30 cellular contexts compared by ENCODE assay signal in the genomic region with DNA sequence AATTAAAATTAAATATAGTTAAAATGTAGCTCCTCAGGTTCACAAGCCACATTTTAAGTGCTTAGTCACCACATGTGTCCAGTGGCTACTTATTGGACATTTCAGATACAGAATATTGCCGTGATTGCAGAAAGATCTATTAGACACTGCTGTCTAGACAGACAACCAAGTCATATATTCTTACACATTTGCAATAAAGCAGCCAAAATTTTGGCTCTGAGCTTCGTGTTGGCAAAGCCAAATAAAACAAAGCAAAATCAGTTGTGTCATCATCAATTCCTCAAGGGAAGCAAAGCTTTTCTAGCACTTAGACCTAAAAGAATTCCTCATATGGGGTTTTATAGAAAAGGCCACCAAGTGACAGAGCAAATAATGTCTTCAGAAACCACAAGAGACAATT.
DNase-seq lines count a peak whose midpoint lies in the region; ATAC-seq and TF ChIP-seq lines count a peak whose summit lies in the region.
"Had no signal": no experiment of that assay in that cellular context is flagged by ENCODE, and none has a peak within 500 bp of the region (broad histone marks: within the 10 kb centered on the region; RNA-seq: fewer than 3 reads in every experiment).

No MANE protein-coding gene starts in this region.

- H3K27ac ChIP-seq in IMR-90 (ENCODE audit: insufficient read depth, low read length) (no peak overlapping the region), esophagus squamous epithelium (no peak overlapping the region)
- H3K27ac ChIP-seq: colonic mucosa, KMS-11, parathyroid adenoma, upper lobe of right lung had no signal

- no peak overlapping the region for H2BK15ac ChIP-seq in IMR-90 (ENCODE audit: low read depth, low read length)

- H3K36me3 ChIP-seq in IMR-90 (ENCODE audit: control insufficient read depth, insufficient read depth, low read length) (no peaks in the 10 kb centered on the region), esophagus squamous epithelium (no peaks in the 10 kb centered on the region)
- H3K36me3 ChIP-seq: colonic mucosa, upper lobe of right lung had no signal

- H3K27me3 ChIP-seq in IMR-90 (ENCODE audit: control insufficient read depth, insufficient read depth, low read length) (peaks cover 6% of the 10 kb centered on the region), esophagus squamous epithelium (no peaks in the 10 kb centered on the region)
- H3K27me3 ChIP-seq: colonic mucosa, upper lobe of right lung had no signal

- CTCF ChIA-PET in IMR-90 (lab: Yijun Ruan, JAX): no interaction called here

- TF ChIP-seq POLR2A in IMR-90 (IDR thresholded peaks at IDR 0.05; ENCODE audit: low read depth, low read length): no peak
- no peak for TF ChIP-seq POLR2A in esophagus squamous epithelium (IDR thresholded peaks at IDR 0.05)
- TF ChIP-seq POLR2A in erythroblast (IDR thresholded peaks at IDR 0.05; ENCODE audit: low read length): no peak

- WGBS in IMR-90 (ENCODE audit: extremely low coverage in 2 of 2, insufficient read length in 1 of 2), 2 experiments: 100% methylated on average over 1 of the region's 2 CpGs; no CpG with 5 or more reads in 1 of the 2 experiments
- WGBS in esophagus squamous epithelium, 2 donors: 35 to 38% methylated on average over 2 of the region's 2 CpGs

- POLR2A ChIA-PET in IMR-90 (lab: Charles Lee; ENCODE audit: unreplicated experiment): no interaction called here

- no peak overlapping the region for H2AFZ ChIP-seq in IMR-90 (replicated peaks; ENCODE audit: low read length, poor library complexity)
- H2AFZ ChIP-seq: parathyroid adenoma had no signal

- no peak overlapping the region for H2BK120ac ChIP-seq in IMR-90 (ENCODE audit: low read depth, low read length)

- H2AK5ac ChIP-seq in IMR-90 (ENCODE audit: low read depth, low read length): no peak overlapping the region

- H3K56ac ChIP-seq in IMR-90 (ENCODE audit: extremely low read depth, insufficient read depth, low read length): no peak overlapping the region

- dilution Hi-C loops in IMR-90 (cut with HindIII; ENCODE audit: low sequenced_read_pairs, unreplicated experiment): no loop called here

- no peak overlapping the region for H3K23ac ChIP-seq in IMR-90 (ENCODE audit: low read depth, low read length)

- H4K91ac ChIP-seq in IMR-90 (ENCODE audit: insufficient read depth, low read depth, low read length): no peak overlapping the region

- no peak overlapping the region for H3K18ac ChIP-seq in IMR-90 (ENCODE audit: low read depth, low read length)

- DNase-seq in AG09309 (ENCODE audit: low read depth) (peak; percentile 57), IMR-90 (peak; percentile 13), cardiac fibroblast (ENCODE audit: low read depth in 2 of 2) (peak; percentile 54 to 88), left kidney (ENCODE audit: low read depth, low spot score) (peak; percentile 7), esophagus squamous epithelium (lab: John Stamatoyannopoulos, UW) (no peak), erythroblast (lab: John Stamatoyannopoulos, UW) (no peak), T-helper 2 cell (no peak)
- DNase-seq: 8988T; activated CD4-positive, alpha-beta T cell treated with anti-CD3 and anti-CD28 coated beads for 36 hours; activated CD8-positive, alpha-beta memory T cell treated with anti-CD3 and anti-CD28 coated beads, Interleukin-2, amount 50 U/mL, for 48 hours; activated CD8-positive, alpha-beta T cell treated with anti-CD3 and anti-CD28 coated beads for 36 hours; activated naive CD4-positive, alpha-beta T cell treated with anti-CD3 and anti-CD28 coated beads for 36 hours; amniotic stem cell; CD4-positive, alpha-beta T cell; colonic mucosa; effector memory CD4-positive, alpha-beta T cell; EL; mesenchymal stem cell; NCI-H146; NCI-H2107; NCI-H345; nephron progenitor cell; SHP77 treated with DMSO at 0.1 percent for 48 hours; stimulated activated CD4-positive, alpha-beta T cell treated with anti-CD3 and anti-CD28 coated beads, Interleukin-1b, Interleukin-23, amount 100 ng/mL, for 48 hours; stimulated activated naive CD4-positive, alpha-beta T cell treated with Interleukin-2 at 50 U/mL for 16 hours; upper lobe of right lung had no signal

- H3K14ac ChIP-seq in IMR-90 (replicated peaks; ENCODE audit: low read depth, low read length): no peak overlapping the region

- H3K4me2 ChIP-seq in IMR-90 (ENCODE audit: low read depth, low read length): no peak overlapping the region
- H3K4me2 ChIP-seq: KMS-11 had no signal

- TF ChIP-seq CTCF in AG09309 (IDR thresholded peaks at IDR 0.05; ENCODE audit: control insufficient read depth, insufficient read depth, low read depth, low read length, missing control alignments) (no peak), IMR-90 (conservative IDR thresholded peaks at IDR 0.05; ENCODE audit: low read depth, low read length) (no peak), cardiac fibroblast (IDR thresholded peaks at IDR 0.05; ENCODE audit: low read depth, low read length) (no peak), esophagus squamous epithelium (IDR thresholded peaks at IDR 0.05) (no peak)

- no peak overlapping the region for H2BK20ac ChIP-seq in IMR-90 (ENCODE audit: low read depth, low read length)

- H3K4ac ChIP-seq in IMR-90 (ENCODE audit: low read depth, low read length): no peak overlapping the region

- H3K9me3 ChIP-seq in IMR-90 (ENCODE audit: control insufficient read depth, insufficient read depth, low read length): no peaks in the 10 kb centered on the region
- H3K9me3 ChIP-seq in esophagus squamous epithelium: no peaks in the 10 kb centered on the region
- H3K9me3 ChIP-seq: colonic mucosa, upper lobe of right lung had no signal

- no peaks in the 10 kb centered on the region for H3K79me1 ChIP-seq in IMR-90 (ENCODE audit: low read depth in 1 of 2, low read length in 2 of 2)

- H3K4me3 ChIP-seq in AG09309 (ENCODE audit: control insufficient read depth, low read depth, low read length) (no peak overlapping the region), IMR-90 (ENCODE audit: insufficient read depth, low read depth, low read length) (no peak overlapping the region), cardiac fibroblast (replicated peaks in 1 of 2; ENCODE audit: low read depth in 2 of 2, low read length in 2 of 2) (no peak overlapping the region), esophagus squamous epithelium (no peak overlapping the region)
- H3K4me3 ChIP-seq: colonic mucosa, upper lobe of right lung had no signal

- H4K20me1 ChIP-seq in IMR-90 (ENCODE audit: insufficient read depth, low read length): no peaks in the 10 kb centered on the region

- ATAC-seq in IMR-90 (ENCODE audit: low read depth): no peak
- ATAC-seq in GM18498 (IDR thresholded peaks at IDR 0.05; ENCODE audit: unreplicated experiment): no peak
- ATAC-seq: activated CD4-positive, alpha-beta T cell treated with anti-CD3 and anti-CD28 coated beads for 36 hours; activated CD8-positive, alpha-beta T cell treated with anti-CD3 and anti-CD28 coated beads for 36 hours; left lobe of liver; upper lobe of right lung had no signal

- no TSS peak for BruUV-seq in IMR-90 (replicated peaks; lab: Mats Ljungman, UMichigan)

- H2BK5ac ChIP-seq in IMR-90 (ENCODE audit: low read depth, low read length, poor library complexity, severe bottlenecking): no peak overlapping the region

- intact Hi-C loops in IMR-90 (cut with micrococcal nuclease): no loop called here
- intact Hi-C loops in esophagus squamous epithelium (cut with DNase I): no loop called here

- TF ChIP-seq RAD21 in IMR-90 (IDR thresholded peaks at IDR 0.05; ENCODE audit: low read length): no peak

- no peak overlapping the region for H4K5ac ChIP-seq in IMR-90 (ENCODE audit: low read depth, low read length)

- no peak overlapping the region for H3K9ac ChIP-seq in IMR-90 (ENCODE audit: low read depth, low read length)
- H3K9ac ChIP-seq: KMS-11, parathyroid adenoma had no signal

- in situ Hi-C loops in IMR-90 (cut with MboI; ENCODE audit: low sequenced_read_pairs): no loop called here

- no peaks in the 10 kb centered on the region for H3K9me1 ChIP-seq in IMR-90 (ENCODE audit: insufficient read depth, low read length)

- no peak overlapping the region for H2AK9ac ChIP-seq in IMR-90 (replicated peaks; ENCODE audit: low read depth, low read length, poor library complexity)

- H4K8ac ChIP-seq in IMR-90 (ENCODE audit: low read depth in 2 of 2, low read length in 2 of 2): no peak overlapping the region

- H3K4me1 ChIP-seq in IMR-90 (ENCODE audit: control insufficient read depth, insufficient read depth, low read length) (no peaks in the 10 kb centered on the region), esophagus squamous epithelium (peaks cover under 1 to 11% (median 7%) of the 10 kb centered on the region in 3 donors)
- H3K4me1 ChIP-seq: colonic mucosa, parathyroid adenoma had no signal

TF ChIP-seq in IMR-90, 13 proteins besides CTCF, POLR2A, EP300 and RAD21 (continues in another document):
- no peak for TF ChIP-seq RCOR1 (IDR thresholded peaks at IDR 0.05; ENCODE audit: insufficient replicate concordance, low read length)
- TF ChIP-seq NFE2L2 (IDR thresholded peaks at IDR 0.05; ENCODE audit: low read depth, low read length): no peak
- no peak for TF ChIP-seq ELK1 (IDR thresholded peaks at IDR 0.05; ENCODE audit: borderline replicate concordance, low read depth, low read length)
- TF ChIP-seq MXI1 (IDR thresholded peaks at IDR 0.05; ENCODE audit: borderline replicate concordance, low read depth, low read length): no peak
- no peak for TF ChIP-seq SMC3 (IDR thresholded peaks at IDR 0.05; ENCODE audit: low read depth, low read length)
- no peak for TF ChIP-seq CEBPB (IDR thresholded peaks at IDR 0.05; ENCODE audit: low read depth, low read length)
- no peak for TF ChIP-seq FOS (IDR thresholded peaks at IDR 0.05; ENCODE audit: low read depth, low read length)
- TF ChIP-seq MAZ (IDR thresholded peaks at IDR 0.05; ENCODE audit: borderline replicate concordance, low read depth, low read length): no peak
- TF ChIP-seq USF2 (IDR thresholded peaks at IDR 0.05; ENCODE audit: low read depth, low read length): no peak
- TF ChIP-seq RFX5 (IDR thresholded peaks at IDR 0.05; ENCODE audit: low read depth, low read length): no peak

Comparison
In these comparisons a context has a peak if more than half of its experiments do, and no peak if none do; other contexts are left out.
1. DNase-seq: peak in AG09309 (single experiment), IMR-90 (single experiment), cardiac fibroblast (2 of 2) and left kidney (single experiment); none in esophagus squamous epithelium (single experiment), erythroblast (0 of 2) and T-helper 2 cell (0 of 5).